ENCODE assay signal across 8 cellular contexts in the genomic region with DNA sequence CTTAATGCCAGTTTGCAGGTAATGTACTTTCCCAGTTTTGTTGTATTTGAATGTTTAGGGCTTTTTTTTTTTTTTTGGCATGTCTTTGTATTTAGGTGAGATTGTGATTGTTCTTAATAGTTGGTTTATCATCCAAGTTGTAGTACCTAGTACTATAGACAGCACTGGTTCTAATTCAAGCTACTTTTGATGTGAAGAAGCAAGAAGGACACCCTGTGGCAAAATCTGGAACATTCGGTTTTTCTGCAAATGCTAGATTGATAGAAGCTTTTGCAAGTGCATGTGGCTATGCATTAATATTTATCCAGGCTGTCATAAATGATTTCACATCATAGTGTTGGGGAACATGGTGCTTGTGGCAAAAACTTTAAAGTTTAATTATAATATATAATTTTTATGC.
DNase-seq lines count a peak whose midpoint lies in the region; ATAC-seq, FAIRE-seq and TF ChIP-seq lines count a peak whose summit lies in the region.

No MANE protein-coding gene starts in this region.

- RAD21 ChIA-PET in HCT116 (lab: Charles Lee; ENCODE audit: low non-redundant PET in 1 of 2, low total read pairs in 2 of 2, uncharacterized antibody in 2 of 2, unreplicated experiment in 2 of 2): interaction anchor here (0.7 to 1.2 kb wide), 2 partner anchors 96 to 237 kb away, joined by 3 to 5 read pairs (median 4); no protein-coding TSS in a partner anchor

- H3K79me2 ChIP-seq in HCT116 (ENCODE audit: insufficient read depth, low read length): no peaks in the 10 kb centered on the region
- no peaks in the 10 kb centered on the region for H3K79me2 ChIP-seq in fibroblast of lung (ENCODE audit: control insufficient read depth, insufficient read depth, low read length)

- H3K4me2 ChIP-seq in A549 (no peak overlapping the region), HCT116 (ENCODE audit: low read length) (no peak overlapping the region), fibroblast of lung (ENCODE audit: extremely low read depth, insufficient read depth, low read length) (no peak overlapping the region)

- DNase-seq in A549 (ENCODE audit: low read depth in 1 of 2, low spot score in 1 of 2) (peak in 1 of 2 experiments; percentile 51), HCT116 (ENCODE audit: low read depth, low spot score) (peak; percentile 46), NCI-H748 (lab: John Stamatoyannopoulos, UW; ENCODE audit: unreplicated experiment) (peak; percentile 79), fibroblast of lung (ENCODE audit: low read depth in 2 of 2) (peak; percentile 12 to 69), activated gamma-delta T cell treated with Interleukin-2 at 50 U/mL for 16 hours (no peak)
- DNase-seq in activated CD4-positive, alpha-beta T cell treated with anti-CD3 and anti-CD28 coated beads, Interleukin-2, amount 50 U/mL, for 1 hour: no peak

- 25% methylated on average over 1 of the region's 1 CpG for WGBS in A549 (ENCODE audit: missing lambda C conversion rate)

- intact Hi-C loops in HCT116 (cut with micrococcal nuclease): loop anchor here (1.0 to 2.0 kb wide), 3 partner anchors 237 to 635 kb away; no protein-coding TSS in a partner anchor

- H4K20me1 ChIP-seq in HCT116 (ENCODE audit: insufficient read depth): no peaks in the 10 kb centered on the region
- no peaks in the 10 kb centered on the region for H4K20me1 ChIP-seq in fibroblast of lung (ENCODE audit: control insufficient read depth, extremely low read depth, insufficient read depth, low read length)

- TF ChIP-seq CTCF in A549 (IDR thresholded peaks at IDR 0.05) (no peak; the same call in 2 of the 3 replicates), HCT116 (IDR thresholded peaks at IDR 0.05 in 2 of 3, conservative IDR thresholded peaks at IDR 0.05 in 1 of 3; ENCODE audit: borderline replicate concordance in 1 of 3, insufficient read depth in 1 of 3, low read depth in 2 of 3, low read length in 2 of 3) (peak; percentile 26 to 47 (median 37); a peak in 3 of 6 replicates), fibroblast of lung (conservative IDR thresholded peaks at IDR 0.05 in 1 of 2, IDR thresholded peaks at IDR 0.05 in 1 of 2; ENCODE audit: low read depth in 1 of 2, low read length in 2 of 2) (peak in 1 of 2 donors; percentile 49)

- H3K36me3 ChIP-seq in HCT116 (ENCODE audit: control insufficient read depth in 1 of 2, insufficient read depth in 2 of 2, low read length in 2 of 2): no peaks in the 10 kb centered on the region
- H3K36me3 ChIP-seq in fibroblast of lung (ENCODE audit: control insufficient read depth, insufficient read depth, low read length): no peaks in the 10 kb centered on the region

- TF ChIP-seq POLR2A in A549 (IDR thresholded peaks at IDR 0.05; ENCODE audit: low read length) (no peak), HCT116 (IDR thresholded peaks at IDR 0.05; ENCODE audit: borderline replicate concordance, extremely low read depth, insufficient read depth, insufficient read length) (no peak)

- H3K9ac ChIP-seq in HCT116 (ENCODE audit: low read length) (no peak overlapping the region), fibroblast of lung (ENCODE audit: insufficient read depth, low read length) (no peak overlapping the region)

- H2AFZ ChIP-seq in HCT116 (ENCODE audit: low read depth, low read length, poor library complexity, severe bottlenecking) (no peak overlapping the region), fibroblast of lung (ENCODE audit: low read length) (no peak overlapping the region)

- POLR2A ChIA-PET in A549 (lab: Yijun Ruan, JAX) (no interaction called here), HCT116 (lab: Charles Lee) (no interaction called here)

- no peaks in the 10 kb centered on the region for H3K9me2 ChIP-seq in HCT116 (ENCODE audit: insufficient read depth)

- H3K9me3 ChIP-seq in A549 (no peaks in the 10 kb centered on the region), HCT116 (ENCODE audit: control insufficient read depth in 1 of 2, insufficient read depth in 1 of 2, low read depth in 1 of 2, low read length in 2 of 2) (no peaks in the 10 kb centered on the region), fibroblast of lung (ENCODE audit: control insufficient read depth, insufficient read depth, low read depth, low read length) (no peaks in the 10 kb centered on the region)

- TF ChIP-seq RAD21 in A549 (conservative IDR thresholded peaks at IDR 0.05 in 1 of 2, IDR thresholded peaks at IDR 0.05 in 1 of 2) (peak; percentile 39 to 40; a peak in 4 of 5 replicates), HCT116 (IDR thresholded peaks at IDR 0.05; ENCODE audit: low read depth) (peak; percentile 62)

- ATAC-seq in A549 (peak; percentile 47 to 51; a peak in 2 of 6 replicates), HCT116 (peak; percentile 63; the same call in 1 of the 2 replicates), GM18502 (IDR thresholded peaks at IDR 0.05; ENCODE audit: poor library complexity, unreplicated experiment) (no peak), GM21367 (IDR thresholded peaks at IDR 0.05; ENCODE audit: unreplicated experiment) (no peak)

- no peak for TF ChIP-seq EP300 in A549 (IDR thresholded peaks at IDR 0.05)

- H3K27ac ChIP-seq in A549: no peak overlapping the region
- no peak overlapping the region for H3K27ac ChIP-seq in HCT116 (ENCODE audit: low read depth, low read length)
- no peak overlapping the region for H3K27ac ChIP-seq in fibroblast of lung (ENCODE audit: insufficient read depth, low read length)

- H3K4me3 ChIP-seq in A549: no peak overlapping the region
- no peak overlapping the region for H3K4me3 ChIP-seq in HCT116 (replicated peaks in 1 of 2; ENCODE audit: low read depth in 1 of 2, low read length in 2 of 2)
- H3K4me3 ChIP-seq in fibroblast of lung (replicated peaks in 1 of 4; ENCODE audit: control extremely low read depth in 1 of 4, insufficient read depth in 1 of 4, low read depth in 3 of 4, low read length in 4 of 4): no peak overlapping the region

- CTCF ChIA-PET in A549 (lab: Yijun Ruan, JAX) (interaction anchor here (0.6 to 1.0 kb wide), 5 partner anchors 9 to 773 kb away, joined by 3 to 4 read pairs (median 4); no protein-coding TSS in a partner anchor), HCT116 (lab: Charles Lee) (interaction anchor here (1.1 to 1.3 kb wide), 4 partner anchors 235 to 582 kb away, joined by 4 to 27 read pairs (median 12); no protein-coding TSS in a partner anchor)

- H3K4me1 ChIP-seq in A549 (0 out of 3 replicates have a peak, but pooled peaks cover 3% of the 10 kb centered on the region), HCT116 (ENCODE audit: control insufficient read depth in 1 of 2, insufficient read depth in 2 of 2, low read length in 2 of 2) (no peaks in the 10 kb centered on the region), fibroblast of lung (ENCODE audit: control insufficient read depth, extremely low read depth, insufficient read depth, low read length) (no peaks in the 10 kb centered on the region)

- H3K27me3 ChIP-seq in HCT116 (ENCODE audit: insufficient read depth, low read length): no peaks in the 10 kb centered on the region
- H3K27me3 ChIP-seq in fibroblast of lung (ENCODE audit: control insufficient read depth, insufficient read depth, low read length): no peaks in the 10 kb centered on the region

- BruUV-seq in HCT116 (replicated peaks; lab: Mats Ljungman, UMichigan): no TSS peak

- FAIRE-seq in A549 (lab: Jason Lieb, UNC): no peak

TF ChIP-seq in A549, 52 proteins besides CTCF, POLR2A, EP300 and RAD21:
- no peak for TF ChIP-seq RNF2 (IDR thresholded peaks at IDR 0.05; ENCODE audit: borderline replicate concordance, low read depth)
- no peak for TF ChIP-seq JUNB (IDR thresholded peaks at IDR 0.05)
- TF ChIP-seq SMC3 (IDR thresholded peaks at IDR 0.05): peak; percentile 22; the same call in 1 of the 3 replicates

TF ChIP-seq in HCT116, 20 proteins besides CTCF, POLR2A, EP300 and RAD21:
- TF ChIP-seq POLR2AphosphoS5 (IDR thresholded peaks at IDR 0.05; ENCODE audit: low read depth, low read length): no peak
- TF ChIP-seq, protein P1, sequence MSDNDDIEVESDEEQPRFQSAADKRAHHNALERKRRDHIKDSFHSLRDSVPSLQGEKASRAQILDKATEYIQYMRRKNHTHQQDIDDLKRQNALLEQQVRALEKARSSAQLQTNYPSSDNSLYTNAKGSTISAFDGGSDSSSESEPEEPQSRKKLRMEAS (IDR thresholded peaks at IDR 0.05): no peak
- no peak for TF ChIP-seq EZH2phosphoT487 (IDR thresholded peaks at IDR 0.05; ENCODE audit: borderline replicate concordance)
- TF ChIP-seq YY1 (IDR thresholded peaks at IDR 0.05; ENCODE audit: extremely low read depth, insufficient replicate concordance, low read depth, low read length): no peak
- TF ChIP-seq ZFX (IDR thresholded peaks at IDR 0.05): no peak
- TF ChIP-seq, protein P2, sequence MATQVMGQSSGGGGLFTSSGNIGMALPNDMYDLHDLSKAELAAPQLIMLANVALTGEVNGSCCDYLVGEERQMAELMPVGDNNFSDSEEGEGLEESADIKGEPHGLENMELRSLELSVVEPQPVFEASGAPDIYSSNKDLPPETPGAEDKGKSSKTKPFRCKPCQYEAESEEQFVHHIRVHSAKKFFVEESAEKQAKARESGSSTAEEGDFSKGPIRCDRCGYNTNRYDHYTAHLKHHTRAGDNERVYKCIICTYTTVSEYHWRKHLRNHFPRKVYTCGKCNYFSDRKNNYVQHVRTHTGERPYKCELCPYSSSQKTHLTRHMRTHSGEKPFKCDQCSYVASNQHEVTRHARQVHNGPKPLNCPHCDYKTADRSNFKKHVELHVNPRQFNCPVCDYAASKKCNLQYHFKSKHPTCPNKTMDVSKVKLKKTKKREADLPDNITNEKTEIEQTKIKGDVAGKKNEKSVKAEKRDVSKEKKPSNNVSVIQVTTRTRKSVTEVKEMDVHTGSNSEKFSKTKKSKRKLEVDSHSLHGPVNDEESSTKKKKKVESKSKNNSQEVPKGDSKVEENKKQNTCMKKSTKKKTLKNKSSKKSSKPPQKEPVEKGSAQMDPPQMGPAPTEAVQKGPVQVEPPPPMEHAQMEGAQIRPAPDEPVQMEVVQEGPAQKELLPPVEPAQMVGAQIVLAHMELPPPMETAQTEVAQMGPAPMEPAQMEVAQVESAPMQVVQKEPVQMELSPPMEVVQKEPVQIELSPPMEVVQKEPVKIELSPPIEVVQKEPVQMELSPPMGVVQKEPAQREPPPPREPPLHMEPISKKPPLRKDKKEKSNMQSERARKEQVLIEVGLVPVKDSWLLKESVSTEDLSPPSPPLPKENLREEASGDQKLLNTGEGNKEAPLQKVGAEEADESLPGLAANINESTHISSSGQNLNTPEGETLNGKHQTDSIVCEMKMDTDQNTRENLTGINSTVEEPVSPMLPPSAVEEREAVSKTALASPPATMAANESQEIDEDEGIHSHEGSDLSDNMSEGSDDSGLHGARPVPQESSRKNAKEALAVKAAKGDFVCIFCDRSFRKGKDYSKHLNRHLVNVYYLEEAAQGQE (IDR thresholded peaks at IDR 0.05; ENCODE audit: low read depth): no peak
- no peak for TF ChIP-seq ZNF274 (IDR thresholded peaks at IDR 0.05; ENCODE audit: low read depth, low read length)
- TF ChIP-seq JUND (IDR thresholded peaks at IDR 0.05): no peak
- no peak for TF ChIP-seq EZH2 (IDR thresholded peaks at IDR 0.05)
- TF ChIP-seq CBX3 (IDR thresholded peaks at IDR 0.05; ENCODE audit: low read depth): no peak
- no peak for TF ChIP-seq EGR1 (IDR thresholded peaks at IDR 0.05; ENCODE audit: low read depth)
- no peak for TF ChIP-seq SRF (IDR thresholded peaks at IDR 0.05; ENCODE audit: low read depth)

Comparison
In these comparisons a context has a peak if more than half of its experiments do, and no peak if none do; other contexts are left out.
1. ATAC-seq: peak in A549 (2 of 2) and HCT116 (single experiment); none in GM18502 (single experiment) and GM21367 (single experiment).
2. DNase-seq: peak in HCT116 (single experiment), NCI-H748 (single experiment) and fibroblast of lung (2 of 2); none in activated CD4-positive, alpha-beta T cell treated with anti-CD3 and anti-CD28 coated beads, Interleukin-2, amount 50 U/mL, for 1 hour (single experiment) and activated gamma-delta T cell treated with Interleukin-2 at 50 U/mL for 16 hours (single experiment).